8 cellular contexts compared by ENCODE assay signal in genomic region chr6:16684896-16685554, GRCh38.
DNase-seq lines count a peak whose midpoint lies in the region; ATAC-seq and TF ChIP-seq lines count a peak whose summit lies in the region.
"Had no signal": no experiment of that assay in that cellular context is flagged by ENCODE, and none has a peak within 500 bp of the region (broad histone marks: within the 10 kb centered on the region; RNA-seq: fewer than 3 reads in every experiment).

No MANE protein-coding gene starts in this region.

- no peak for TF ChIP-seq CTCF in Panc1 (IDR thresholded peaks at IDR 0.05)

- H3K4me1 ChIP-seq in Panc1 (ENCODE audit: control insufficient read depth, insufficient read depth, low read length), result peaks cover 79% of the 10 kb centered on the region

- CTCF ChIA-PET in Panc1 (lab: Charles Lee), result no interaction called here

- H3K4me1 Mint-ChIP-seq in activated naive CD8-positive, alpha-beta T cell treated with anti-CD3 and anti-CD28 coated beads for 36 hours, result peaks cover 72% of the 10 kb centered on the region

- no peaks in the 10 kb centered on the region for H3K9me3 ChIP-seq in Panc1 (ENCODE audit: control insufficient read depth, insufficient read depth, low read depth, low read length)

- H3K36me3 Mint-ChIP-seq in activated naive CD8-positive, alpha-beta T cell treated with anti-CD3 and anti-CD28 coated beads for 36 hours, result peaks cover 48% of the 10 kb centered on the region

- H3K9me3 Mint-ChIP-seq in activated naive CD8-positive, alpha-beta T cell treated with anti-CD3 and anti-CD28 coated beads for 36 hours, result no peaks in the 10 kb centered on the region

- BruUV-seq in Panc1 (replicated peaks; lab: Mats Ljungman, UMichigan), result no TSS peak

- H3K27me3 Mint-ChIP-seq in activated naive CD8-positive, alpha-beta T cell treated with anti-CD3 and anti-CD28 coated beads for 36 hours, result no peaks in the 10 kb centered on the region

- no peaks in the 10 kb centered on the region for H3K27me3 ChIP-seq in Panc1 (ENCODE audit: control insufficient read depth, insufficient read depth, low read length)

- no peak overlapping the region for H3K4me3 ChIP-seq in Panc1 (ENCODE audit: low read depth in 2 of 2, low read length in 2 of 2)

- intact Hi-C loops in Panc1 (cut with micrococcal nuclease; ENCODE audit: unreplicated experiment), result no loop called here

- peak overlapping the region; percentile 94 for H3K27ac Mint-ChIP-seq in activated naive CD8-positive, alpha-beta T cell treated with anti-CD3 and anti-CD28 coated beads for 36 hours

- H3K4me3 Mint-ChIP-seq in activated naive CD8-positive, alpha-beta T cell treated with anti-CD3 and anti-CD28 coated beads for 36 hours, result peak overlapping the region; percentile 25

- DNase-seq in Panc1 (ENCODE audit: low read depth, low spot score), result no peak
- peak; percentile 86 for DNase-seq in activated naive CD8-positive, alpha-beta T cell treated with anti-CD3 and anti-CD28 coated beads for 36 hours
- DNase-seq in stimulated activated CD4-positive, alpha-beta T cell treated with anti-CD3 and anti-CD28 coated beads, Interleukin-15, amount 100 ng/mL, for 24 hours, result peak; percentile 95
- DNase-seq in NCI-H2227 treated with DMSO at 0.1 percent for 48 hours (lab: John Stamatoyannopoulos, UW), result no peak

- peak overlapping the region; percentile 54; the same call in 1 of the 2 replicates for H3K27ac ChIP-seq in Panc1 (ENCODE audit: low read length)
- H3K27ac ChIP-seq: parathyroid adenoma had no signal

- in situ Hi-C loops in Panc1 (cut with HindIII; ENCODE audit: low pct_unique_long_range_greater_than_20kb, low sequenced_read_pairs), result no loop called here

- ATAC-seq in GM21423 (IDR thresholded peaks at IDR 0.05; ENCODE audit: unreplicated experiment) (peak; percentile 64), Panc1 (no peak), GM21528 (IDR thresholded peaks at IDR 0.05; ENCODE audit: low FRiP score, unreplicated experiment) (no peak), GM21390 (IDR thresholded peaks at IDR 0.05; ENCODE audit: unreplicated experiment) (no peak)

- H3K36me3 ChIP-seq in Panc1 (ENCODE audit: control insufficient read depth, insufficient read depth, low read length), result no peaks in the 10 kb centered on the region

- POLR2A ChIA-PET in Panc1 (lab: Charles Lee), result interaction anchor here (0.6 kb wide), 1 partner anchor 39 kb away, joined by 3 read pairs; no protein-coding TSS in a partner anchor

Comparison
In these comparisons a context has a peak if more than half of its experiments do, and no peak if none do; other contexts are left out.
1. DNase-seq: peak in activated naive CD8-positive, alpha-beta T cell treated with anti-CD3 and anti-CD28 coated beads for 36 hours (single experiment) and stimulated activated CD4-positive, alpha-beta T cell treated with anti-CD3 and anti-CD28 coated beads, Interleukin-15, amount 100 ng/mL, for 24 hours (single experiment); none in Panc1 (single experiment) and NCI-H2227 treated with DMSO at 0.1 percent for 48 hours (single experiment).